Comparison of ENCODE assay signal across 17 cellular contexts in genomic region chr6:43671011-43671800, GRCh38. TPM values are rescaled to one million over a fixed set of nuclear protein-coding genes. Genes with fewer than 3 reads are reported as not detected.
A peak's percentile ranks its signal among the peaks of the same experiment; 100 is the strongest.
DNase-seq lines count a peak whose midpoint lies in the region; ATAC-seq, FAIRE-seq and TF ChIP-seq lines count a peak whose summit lies in the region.
"Had no signal": no experiment of that assay in that cellular context is flagged by ENCODE, and none has a peak within 500 bp of the region (broad histone marks: within the 10 kb centered on the region; RNA-seq: fewer than 3 reads in every experiment).

No MANE protein-coding gene starts in this region.

- 97% methylated on average over 7 of the region's 8 CpGs for WGBS in HepG2 (ENCODE audit: low lambda C conversion rate)
- 84% methylated on average over 5 of the region's 8 CpGs for WGBS in right lobe of liver (ENCODE audit: insufficient coverage, low coverage, low lambda C conversion rate, missing lambda C conversion rate)

- TF ChIP-seq RAD21 in HepG2 (CRISPR knock-in tag; IDR thresholded peaks at IDR 0.05) = no peak

- H3K27me3 ChIP-seq in HepG2 (ENCODE audit: control insufficient read depth in 1 of 2, insufficient read depth in 2 of 2, low read length in 2 of 2) = 0 out of 5 replicates have a peak, but pooled peaks cover 0 to 3% of the 10 kb centered on the region in 2 experiments
- no peaks in the 10 kb centered on the region for H3K27me3 ChIP-seq in right lobe of liver
- no peaks in the 10 kb centered on the region for H3K27me3 ChIP-seq in mucosa of rectum (ENCODE audit: control insufficient read depth in 2 of 2, insufficient read depth in 2 of 2, low read length in 2 of 2)
- H3K27me3 ChIP-seq: neural progenitor cell, Peyer's patch, tibial nerve had no signal

- no peak overlapping the region for H3K4me3 Mint-ChIP-seq in activated T-helper 17 cell treated with anti-CD3 and anti-CD28 coated beads, Interleukin-2, amount 50 U/mL, for 72 hours
- no peak overlapping the region for H3K4me3 Mint-ChIP-seq in WTC11
- H3K4me3 Mint-ChIP-seq: neural progenitor cell, T-cell had no signal

- CTCF ChIA-PET in HepG2 (lab: Yijun Ruan, JAX; ENCODE audit: low intra/inter-chr PET ratio, low total read pairs) = no interaction called here
- CTCF ChIA-PET in WTC11 (lab: Charles Lee) = interaction anchor here (0.6 to 7.0 kb wide), 5 partner anchors 87 to 403 kb away, joined by 3 to 68 read pairs (median 4); partner anchors contain the start of gene VEGFA

- peak overlapping the region; percentile 98 for H3K27ac Mint-ChIP-seq in activated T-helper 17 cell treated with anti-CD3 and anti-CD28 coated beads, Interleukin-2, amount 50 U/mL, for 72 hours
- no peak overlapping the region for H3K27ac Mint-ChIP-seq in WTC11
- H3K27ac Mint-ChIP-seq: neural progenitor cell had no signal

- TF ChIP-seq POLR2A in HepG2 (IDR thresholded peaks at IDR 0.05; ENCODE audit: insufficient read depth in 1 of 2, low read depth in 2 of 2, low read length in 2 of 2) (no peak), right lobe of liver (IDR thresholded peaks at IDR 0.05) (no peak)

- H3K27ac ChIP-seq in HepG2 (ENCODE audit: extremely low read length, insufficient read depth, low read length) = peak overlapping the region; percentile 68
- H3K27ac ChIP-seq in right lobe of liver = no peak overlapping the region
- peak overlapping the region; percentile 65 to 88 for H3K27ac ChIP-seq in mucosa of rectum (ENCODE audit: low read depth in 2 of 2, low read length in 2 of 2)
- H3K27ac ChIP-seq: neural progenitor cell, Peyer's patch had no signal

- H3K4me1 Mint-ChIP-seq in activated T-helper 17 cell treated with anti-CD3 and anti-CD28 coated beads, Interleukin-2, amount 50 U/mL, for 72 hours = peaks cover 23% of the 10 kb centered on the region
- H3K4me1 Mint-ChIP-seq in WTC11 = peaks cover 36% of the 10 kb centered on the region

- H3K9ac ChIP-seq in HepG2 (ENCODE audit: insufficient read depth, low read depth, low read length) = peak overlapping the region; percentile 7; the same call in 1 of the 2 replicates
- peak overlapping the region in 1 of 2 donors; percentile 41 for H3K9ac ChIP-seq in mucosa of rectum (ENCODE audit: low read depth in 1 of 2, low read length in 2 of 2)
- H3K9ac ChIP-seq: neural progenitor cell had no signal

- peaks cover 78% of the 10 kb centered on the region for H3K4me1 ChIP-seq in HepG2 (ENCODE audit: insufficient read depth, low read length)
- H3K4me1 ChIP-seq in right lobe of liver = peaks cover 0 to 29% (median 3%) of the 10 kb centered on the region in 4 donors
- H3K4me1 ChIP-seq in mucosa of rectum (ENCODE audit: control insufficient read depth in 2 of 2, insufficient read depth in 2 of 2, low read length in 2 of 2) = peaks cover 42 to 54% of the 10 kb centered on the region in 2 donors

- no peak for ATAC-seq in HepG2
- no peak for ATAC-seq in right lobe of liver
- no peak for ATAC-seq in activated T-helper 17 cell treated with anti-CD3 and anti-CD28 coated beads, Interleukin-2, amount 50 U/mL, for 72 hours (replicated peaks)
- ATAC-seq in WTC11 = no peak
- no peak for ATAC-seq in GM18520 (IDR thresholded peaks at IDR 0.05; ENCODE audit: unreplicated experiment)
- ATAC-seq: T-cell had no signal

- POLR2A ChIA-PET in HepG2 (lab: Yijun Ruan, JAX) (interaction anchor here (0.8 to 7.5 kb wide), 13 partner anchors 14 to 576 kb away, joined by 3 to 55 read pairs (median 5); partner anchors contain the start of genes GTPBP2, HSP90AB1, MAD2L1BP and MRPS18A), WTC11 (lab: Charles Lee) (interaction anchor here (2.3 kb wide), 1 partner anchor 99 kb away, joined by 9 read pairs; the partner anchor contains the start of gene VEGFA)

- peak overlapping the region; percentile 70 for H3K4me2 ChIP-seq in HepG2 (ENCODE audit: low read depth, low read length)
- H3K4me2 ChIP-seq: neural progenitor cell had no signal

- BruUV-seq in HepG2 (replicated peaks; lab: Mats Ljungman, UMichigan) = TSS peak; percentile 16

- DNase-seq in HepG2 (ENCODE audit: low spot score) (no peak), right lobe of liver (no peak), WTC11 (ENCODE audit: low spot score) (no peak), islet precursor cell (no peak), NCI-H2196 treated with DMSO at 0.1 percent for 48 hours (lab: John Stamatoyannopoulos, UW; ENCODE audit: unreplicated experiment) (no peak)
- DNase-seq: activated CD4-positive, alpha-beta T cell treated with anti-CD3 and anti-CD28 coated beads for 4 hours; effector CD8-positive, alpha-beta T cell; NCI-H1694; NCI-H524 treated with DMSO at 0.1 percent for 48 hours; Peyer's patch; T-cell had no signal

- H3K9me3 ChIP-seq in HepG2 (ENCODE audit: low read length) = no peaks in the 10 kb centered on the region
- H3K9me3 ChIP-seq in right lobe of liver = no peaks in the 10 kb centered on the region
- H3K9me3 ChIP-seq in mucosa of rectum (ENCODE audit: control insufficient read depth in 2 of 2, low read length in 2 of 2) = no peaks in the 10 kb centered on the region
- H3K9me3 ChIP-seq: Peyer's patch, tibial nerve had no signal

- TF ChIP-seq EP300 in HepG2 (IDR thresholded peaks at IDR 0.05; ENCODE audit: low read depth in 2 of 2, low read length in 2 of 2) (no peak), HepG2 (CRISPR knock-in tag; IDR thresholded peaks at IDR 0.05; ENCODE audit: borderline replicate concordance) (no peak)

- no peak for TF ChIP-seq CTCF in HepG2 (CRISPR knock-in tag; IDR thresholded peaks at IDR 0.05)
- no peak for TF ChIP-seq CTCF in right lobe of liver (IDR thresholded peaks at IDR 0.05)
- TF ChIP-seq CTCF in WTC11 (IDR thresholded peaks at IDR 0.05) = no peak

- no peaks in the 10 kb centered on the region for H4K20me1 ChIP-seq in HepG2 (ENCODE audit: insufficient read depth, low read length)

- peak overlapping the region in 1 of 3 experiments; percentile 44; a peak in 1 of 6 replicates for H3K4me3 ChIP-seq in HepG2 (replicated peaks in 1 of 3; ENCODE audit: insufficient read depth in 1 of 3, low read depth in 2 of 3, low read length in 3 of 3)
- H3K4me3 ChIP-seq in right lobe of liver = no peak overlapping the region
- no peak overlapping the region for H3K4me3 ChIP-seq in mucosa of rectum (ENCODE audit: low read length in 2 of 2)
- H3K4me3 ChIP-seq: lung, neural progenitor cell, Peyer's patch, tibial nerve had no signal

- peaks cover 24 to 41% of the 10 kb centered on the region in 2 experiments for H3K36me3 ChIP-seq in HepG2 (replicated peaks in 1 of 2; ENCODE audit: control insufficient read depth in 1 of 2, insufficient read depth in 2 of 2, low read length in 2 of 2)
- H3K36me3 ChIP-seq in right lobe of liver = peaks cover 0 to 24% (median 7%) of the 10 kb centered on the region in 4 donors
- H3K36me3 ChIP-seq in mucosa of rectum (ENCODE audit: control insufficient read depth in 2 of 2, insufficient read depth in 2 of 2, low read length in 2 of 2) = peaks cover 41 to 44% of the 10 kb centered on the region in 2 donors
- H3K36me3 ChIP-seq: neural progenitor cell had no signal

- FAIRE-seq in HepG2 (lab: Jason Lieb, UNC) = no peak

- H3K79me2 ChIP-seq in HepG2 (ENCODE audit: insufficient read depth, low read length) = no peaks in the 10 kb centered on the region

- in situ Hi-C loops in HepG2 (cut with HindIII; ENCODE audit: extremely low pct_ligation_motif_present, low pct_unique_long_range_greater_than_20kb) = no loop called here

- peaks cover 72% of the 10 kb centered on the region for H3K36me3 Mint-ChIP-seq in activated T-helper 17 cell treated with anti-CD3 and anti-CD28 coated beads, Interleukin-2, amount 50 U/mL, for 72 hours (ENCODE audit: low read depth)
- peaks cover 45% of the 10 kb centered on the region for H3K36me3 Mint-ChIP-seq in WTC11

- no peak overlapping the region for H2AFZ ChIP-seq in HepG2 (ENCODE audit: low read length)
- H2AFZ ChIP-seq: neural progenitor cell had no signal

- intact Hi-C loops in HepG2 (cut with micrococcal nuclease; ENCODE audit: unreplicated experiment) (loop anchor here (2.0 kb wide), 1 partner anchor 40 kb away; no protein-coding TSS in a partner anchor), right lobe of liver (cut with DNase I) (no loop called here)

- no peaks in the 10 kb centered on the region for H3K9me3 Mint-ChIP-seq in activated T-helper 17 cell treated with anti-CD3 and anti-CD28 coated beads, Interleukin-2, amount 50 U/mL, for 72 hours
- H3K9me3 Mint-ChIP-seq in WTC11 = no peaks in the 10 kb centered on the region
- H3K9me3 Mint-ChIP-seq: neural progenitor cell, T-cell had no signal

- H3K27me3 Mint-ChIP-seq in activated T-helper 17 cell treated with anti-CD3 and anti-CD28 coated beads, Interleukin-2, amount 50 U/mL, for 72 hours = no peaks in the 10 kb centered on the region
- H3K27me3 Mint-ChIP-seq in WTC11 (ENCODE audit: low read depth) = peaks cover 4% of the 10 kb centered on the region; the same call in 1 of the 2 replicates
- H3K27me3 Mint-ChIP-seq: T-cell had no signal

RNA-seq across cellular contexts. Expression of gene MRPS18A, which starts 16.4 kb away (rescaled TPM):
- total RNA-seq in HepG2 (2016; rRNA removed; fragmentation: Illumina TruSeq; extraction: Trizol) (89.1 and 100 TPM in 2 replicates), right lobe of liver (10 to 100 TPM; 23.5 to 45.4 (median 25.6) TPM), WTC11 (2021) (58.6 to 61.6 TPM (median 59.1 TPM) in 3 replicates)
- total RNA-seq in HepG2 (2016; cell fraction: cytosol; rRNA removed; fragmentation: Illumina TruSeq; extraction: Trizol; ENCODE audit: low read depth) = 51.0 and 53.1 TPM in 2 replicates
- total RNA-seq in HepG2 (2016; cell fraction: insoluble cytoplasmic fraction; rRNA removed; fragmentation: Illumina TruSeq; extraction: Trizol) = 92.0 and 115 TPM in 2 replicates
- 52.2 and 52.5 TPM in 2 replicates for total RNA-seq in HepG2 (2016; cell fraction: membrane; rRNA removed; fragmentation: Illumina TruSeq; extraction: Trizol)
- total RNA-seq in HepG2 (2016; cell fraction: nucleus; rRNA removed; fragmentation: Illumina TruSeq; extraction: Trizol) = 44.5 and 50.5 TPM in 2 replicates
- polyA plus RNA-seq in HepG2 (2011; rRNA removed) = 87.8 and 102 TPM in 2 replicates
- polyA plus RNA-seq in HepG2 (2011; cell fraction: cytosol; rRNA removed) = 108 and 150 TPM in 2 replicates
- polyA plus RNA-seq in HepG2 (2011; cell fraction: nucleus; rRNA removed) = 43.7 and 43.9 TPM in 2 replicates
- 56.6 and 66.1 TPM in 2 replicates for polyA plus RNA-seq in HepG2 (2012)
- 59.0 and 63.6 TPM in 2 replicates for polyA plus RNA-seq in HepG2 (2016; cell fraction: cytosol; fragmentation: Illumina TruSeq; extraction: Trizol; ENCODE audit: low read depth)
- 121 and 138 TPM in 2 replicates for polyA plus RNA-seq in HepG2 (2016; cell fraction: insoluble cytoplasmic fraction; fragmentation: Illumina TruSeq; extraction: Trizol; ENCODE audit: low read depth)
- polyA plus RNA-seq in HepG2 (2016; cell fraction: membrane; fragmentation: Illumina TruSeq; extraction: Trizol; ENCODE audit: low read depth) = 49.5 and 50.7 TPM in 2 replicates
- polyA plus RNA-seq in HepG2 (2016; cell fraction: nucleus; fragmentation: Illumina TruSeq; extraction: Trizol; ENCODE audit: insufficient read depth, low read depth) = 49.3 and 56.1 TPM in 2 replicates
- 146 and 147 TPM in 2 replicates for polyA minus RNA-seq in HepG2 (2011; rRNA and poly(A)+ RNA removed; ENCODE audit: low replicate concordance)
- polyA minus RNA-seq in HepG2 (2011; cell fraction: cytosol; rRNA and poly(A)+ RNA removed) = 32.4 and 35.6 TPM in 2 replicates
- polyA minus RNA-seq in HepG2 (2011; cell fraction: nucleus; rRNA and poly(A)+ RNA removed) = 65.1 and 66.4 TPM in 2 replicates
- 10 to 100 TPM; 31.2 to 46.7 TPM for total RNA-seq in activated T-helper 17 cell treated with anti-CD3 and anti-CD28 coated beads, Interleukin-2, amount 50 U/mL, for 72 hours

RNA-seq across cellular contexts. Expression of gene RSPH9, which starts 26.4 kb away (rescaled TPM):
- total RNA-seq in HepG2 (2016; rRNA removed; fragmentation: Illumina TruSeq; extraction: Trizol) (0.04 TPM in 1 of 2 replicates, not detected in the other), right lobe of liver (not detected), WTC11 (2021) (0.16 to 0.35 TPM (median 0.32 TPM) in 3 replicates)
- total RNA-seq in HepG2 (2016; cell fraction: cytosol; rRNA removed; fragmentation: Illumina TruSeq; extraction: Trizol; ENCODE audit: low read depth) = not detected in 2 replicates
- not detected in 2 replicates for total RNA-seq in HepG2 (2016; cell fraction: insoluble cytoplasmic fraction; rRNA removed; fragmentation: Illumina TruSeq; extraction: Trizol)
- not detected in 2 replicates for total RNA-seq in HepG2 (2016; cell fraction: membrane; rRNA removed; fragmentation: Illumina TruSeq; extraction: Trizol)
- not detected in 2 replicates for total RNA-seq in HepG2 (2016; cell fraction: nucleus; rRNA removed; fragmentation: Illumina TruSeq; extraction: Trizol)
- not detected in 2 replicates for polyA plus RNA-seq in HepG2 (2011; rRNA removed)
- polyA plus RNA-seq in HepG2 (2011; cell fraction: cytosol; rRNA removed) = not detected in 2 replicates
- polyA plus RNA-seq in HepG2 (2011; cell fraction: nucleus; rRNA removed) = 0.10 TPM in 1 of 2 replicates, not detected in the other
- 0.15 and 0.40 TPM in 2 replicates for polyA plus RNA-seq in HepG2 (2012)
- not detected in 2 replicates for polyA plus RNA-seq in HepG2 (2016; cell fraction: cytosol; fragmentation: Illumina TruSeq; extraction: Trizol; ENCODE audit: low read depth)
- polyA plus RNA-seq in HepG2 (2016; cell fraction: insoluble cytoplasmic fraction; fragmentation: Illumina TruSeq; extraction: Trizol; ENCODE audit: low read depth) = not detected in 2 replicates
- not detected in 2 replicates for polyA plus RNA-seq in HepG2 (2016; cell fraction: membrane; fragmentation: Illumina TruSeq; extraction: Trizol; ENCODE audit: low read depth)
- polyA plus RNA-seq in HepG2 (2016; cell fraction: nucleus; fragmentation: Illumina TruSeq; extraction: Trizol; ENCODE audit: insufficient read depth, low read depth) = not detected in 2 replicates
- not detected in 2 replicates for polyA minus RNA-seq in HepG2 (2011; rRNA and poly(A)+ RNA removed; ENCODE audit: low replicate concordance)
- not detected in 2 replicates for polyA minus RNA-seq in HepG2 (2011; cell fraction: cytosol; rRNA and poly(A)+ RNA removed)
- not detected in 2 replicates for polyA minus RNA-seq in HepG2 (2011; cell fraction: nucleus; rRNA and poly(A)+ RNA removed)
- total RNA-seq in activated T-helper 17 cell treated with anti-CD3 and anti-CD28 coated beads, Interleukin-2, amount 50 U/mL, for 72 hours = under 1 TPM; 0.09 to 0.66 TPM
- total RNA-seq: T-cell had no signal

RNA-seq across cellular contexts. Expression of gene MAD2L1BP, which starts 35.6 kb away (rescaled TPM):
- 54.2 and 69.8 TPM in 2 replicates for total RNA-seq in HepG2 (2016; rRNA removed; fragmentation: Illumina TruSeq; extraction: Trizol)
- total RNA-seq in HepG2 (2016; cell fraction: cytosol; rRNA removed; fragmentation: Illumina TruSeq; extraction: Trizol; ENCODE audit: low read depth) = 19.9 and 20.6 TPM in 2 replicates
- 51.2 and 74.6 TPM in 2 replicates for total RNA-seq in HepG2 (2016; cell fraction: insoluble cytoplasmic fraction; rRNA removed; fragmentation: Illumina TruSeq; extraction: Trizol)
- 31.1 and 31.4 TPM in 2 replicates for total RNA-seq in HepG2 (2016; cell fraction: membrane; rRNA removed; fragmentation: Illumina TruSeq; extraction: Trizol)
- 23.1 and 28.7 TPM in 2 replicates for total RNA-seq in HepG2 (2016; cell fraction: nucleus; rRNA removed; fragmentation: Illumina TruSeq; extraction: Trizol)
- 55.5 and 57.8 TPM in 2 replicates for polyA plus RNA-seq in HepG2 (2011; rRNA removed)
- polyA plus RNA-seq in HepG2 (2011; cell fraction: cytosol; rRNA removed) = 66.7 and 73.3 TPM in 2 replicates
- polyA plus RNA-seq in HepG2 (2011; cell fraction: nucleus; rRNA removed) = 28.1 and 41.3 TPM in 2 replicates
- polyA plus RNA-seq in HepG2 (2012) = 25.3 and 25.7 TPM in 2 replicates
- polyA plus RNA-seq in HepG2 (2016; cell fraction: cytosol; fragmentation: Illumina TruSeq; extraction: Trizol; ENCODE audit: low read depth) = 6.9 and 7.7 TPM in 2 replicates
- 65.0 and 72.9 TPM in 2 replicates for polyA plus RNA-seq in HepG2 (2016; cell fraction: insoluble cytoplasmic fraction; fragmentation: Illumina TruSeq; extraction: Trizol; ENCODE audit: low read depth)
- polyA plus RNA-seq in HepG2 (2016; cell fraction: membrane; fragmentation: Illumina TruSeq; extraction: Trizol; ENCODE audit: low read depth) = 10.2 and 12.3 TPM in 2 replicates
- polyA plus RNA-seq in HepG2 (2016; cell fraction: nucleus; fragmentation: Illumina TruSeq; extraction: Trizol; ENCODE audit: insufficient read depth, low read depth) = 46.3 and 54.1 TPM in 2 replicates
- polyA minus RNA-seq in HepG2 (2011; rRNA and poly(A)+ RNA removed; ENCODE audit: low replicate concordance) = 61.4 and 71.9 TPM in 2 replicates
- 21.1 and 25.8 TPM in 2 replicates for polyA minus RNA-seq in HepG2 (2011; cell fraction: cytosol; rRNA and poly(A)+ RNA removed)
- polyA minus RNA-seq in HepG2 (2011; cell fraction: nucleus; rRNA and poly(A)+ RNA removed) = 13.6 and 19.1 TPM in 2 replicates
- total RNA-seq in right lobe of liver = 10 to 100 TPM; 11.7 to 31.7 (median 14.6) TPM
- total RNA-seq in activated T-helper 17 cell treated with anti-CD3 and anti-CD28 coated beads, Interleukin-2, amount 50 U/mL, for 72 hours = 10 to 100 TPM; 44.4 to 44.7 TPM
- 28.6 to 31.6 TPM (median 30.1 TPM) in 3 replicates for total RNA-seq in WTC11 (2021)

RNA-seq across cellular contexts. Expression of gene GTPBP2, which starts 42.1 kb away (rescaled TPM):
- total RNA-seq in HepG2 (2016; rRNA removed; fragmentation: Illumina TruSeq; extraction: Trizol) = 12.6 and 26.9 TPM in 2 replicates
- total RNA-seq in HepG2 (2016; cell fraction: cytosol; rRNA removed; fragmentation: Illumina TruSeq; extraction: Trizol; ENCODE audit: low read depth) = 7.3 and 7.5 TPM in 2 replicates
- total RNA-seq in HepG2 (2016; cell fraction: insoluble cytoplasmic fraction; rRNA removed; fragmentation: Illumina TruSeq; extraction: Trizol) = 12.6 and 27.4 TPM in 2 replicates
- total RNA-seq in HepG2 (2016; cell fraction: membrane; rRNA removed; fragmentation: Illumina TruSeq; extraction: Trizol) = 12.6 and 13.7 TPM in 2 replicates
- total RNA-seq in HepG2 (2016; cell fraction: nucleus; rRNA removed; fragmentation: Illumina TruSeq; extraction: Trizol) = 33.1 and 38.3 TPM in 2 replicates
- 88.2 and 125 TPM in 2 replicates for polyA plus RNA-seq in HepG2 (2011; rRNA removed)
- polyA plus RNA-seq in HepG2 (2011; cell fraction: cytosol; rRNA removed) = 63.6 and 70.6 TPM in 2 replicates
- polyA plus RNA-seq in HepG2 (2011; cell fraction: nucleus; rRNA removed) = 320 and 379 TPM in 2 replicates
- polyA plus RNA-seq in HepG2 (2012) = 47.9 and 57.6 TPM in 2 replicates
- polyA plus RNA-seq in HepG2 (2016; cell fraction: cytosol; fragmentation: Illumina TruSeq; extraction: Trizol; ENCODE audit: low read depth) = 3.6 and 4.1 TPM in 2 replicates
- polyA plus RNA-seq in HepG2 (2016; cell fraction: insoluble cytoplasmic fraction; fragmentation: Illumina TruSeq; extraction: Trizol; ENCODE audit: low read depth) = 14.0 and 17.9 TPM in 2 replicates
- polyA plus RNA-seq in HepG2 (2016; cell fraction: membrane; fragmentation: Illumina TruSeq; extraction: Trizol; ENCODE audit: low read depth) = 9.7 and 10.2 TPM in 2 replicates
- polyA plus RNA-seq in HepG2 (2016; cell fraction: nucleus; fragmentation: Illumina TruSeq; extraction: Trizol; ENCODE audit: insufficient read depth, low read depth) = 87.7 and 90.6 TPM in 2 replicates
- polyA minus RNA-seq in HepG2 (2011; rRNA and poly(A)+ RNA removed; ENCODE audit: low replicate concordance) = 115 and 123 TPM in 2 replicates
- polyA minus RNA-seq in HepG2 (2011; cell fraction: cytosol; rRNA and poly(A)+ RNA removed) = 22.8 and 31.0 TPM in 2 replicates
- 91.9 and 126 TPM in 2 replicates for polyA minus RNA-seq in HepG2 (2011; cell fraction: nucleus; rRNA and poly(A)+ RNA removed)
- total RNA-seq in right lobe of liver = 10 to 100 TPM; 12.5 to 39.9 (median 19.2) TPM
- 10 to 100 TPM; 64.2 to 67.3 TPM for total RNA-seq in activated T-helper 17 cell treated with anti-CD3 and anti-CD28 coated beads, Interleukin-2, amount 50 U/mL, for 72 hours
- 61.1 to 76.4 TPM (median 63.4 TPM) in 3 replicates for total RNA-seq in WTC11 (2021)

Comparison
In these comparisons a context has a peak if more than half of its experiments do, and no peak if none do; other contexts are left out.
1. H3K27ac ChIP-seq: peak in HepG2 (single experiment) and mucosa of rectum (2 of 2); none in right lobe of liver (0 of 3).
2. Of the 50 proteins assayed by ChIP-seq in both HepG2 and WTC11: peak only in HepG2: ZNF138; only in WTC11: none; in both: none; in neither: 49.